ENCODE assay signal across 1 cellular context in the genomic region with DNA sequence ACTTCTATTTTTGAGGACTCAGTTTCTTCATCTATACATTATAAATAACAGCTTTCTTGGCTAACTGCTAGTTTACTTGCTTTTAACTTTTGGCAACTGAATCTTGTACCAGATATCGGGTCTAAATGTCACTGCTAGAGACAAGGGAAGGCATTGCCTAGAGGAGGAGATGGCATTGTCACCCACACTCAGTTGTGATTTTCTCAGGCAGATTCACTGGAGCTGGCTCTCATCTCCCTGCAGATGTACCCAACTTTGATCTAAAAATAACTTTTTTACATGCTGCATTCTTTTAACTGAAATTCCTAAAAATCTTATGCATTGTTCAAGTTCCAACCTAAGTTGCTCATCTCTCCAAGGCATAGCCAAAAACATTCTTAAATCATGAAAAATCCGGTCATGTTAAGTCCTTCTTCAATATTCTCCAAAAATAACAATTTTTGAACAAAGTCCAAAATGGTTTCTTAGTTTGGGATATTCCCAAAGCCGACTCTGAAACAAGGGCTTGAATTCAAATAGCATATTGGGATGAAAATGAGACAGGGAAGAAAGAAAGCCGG.
TF ChIP-seq lines count a peak whose summit lies in the region.

No MANE protein-coding gene starts in this region.

TF ChIP-seq in IMR-90, 13 proteins besides CTCF, POLR2A, EP300 and RAD21 (continued from another document):
- TF ChIP-seq, protein P1, sequence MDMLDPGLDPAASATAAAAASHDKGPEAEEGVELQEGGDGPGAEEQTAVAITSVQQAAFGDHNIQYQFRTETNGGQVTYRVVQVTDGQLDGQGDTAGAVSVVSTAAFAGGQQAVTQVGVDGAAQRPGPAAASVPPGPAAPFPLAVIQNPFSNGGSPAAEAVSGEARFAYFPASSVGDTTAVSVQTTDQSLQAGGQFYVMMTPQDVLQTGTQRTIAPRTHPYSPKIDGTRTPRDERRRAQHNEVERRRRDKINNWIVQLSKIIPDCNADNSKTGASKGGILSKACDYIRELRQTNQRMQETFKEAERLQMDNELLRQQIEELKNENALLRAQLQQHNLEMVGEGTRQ (IDR thresholded peaks at IDR 0.05; ENCODE audit: low read depth, low read length), result no peak
- no peak for TF ChIP-seq MAZ (IDR thresholded peaks at IDR 0.05; ENCODE audit: borderline replicate concordance, low read depth, low read length)
- no peak for TF ChIP-seq MXI1 (IDR thresholded peaks at IDR 0.05; ENCODE audit: borderline replicate concordance, low read depth, low read length)
- TF ChIP-seq, protein P2, sequence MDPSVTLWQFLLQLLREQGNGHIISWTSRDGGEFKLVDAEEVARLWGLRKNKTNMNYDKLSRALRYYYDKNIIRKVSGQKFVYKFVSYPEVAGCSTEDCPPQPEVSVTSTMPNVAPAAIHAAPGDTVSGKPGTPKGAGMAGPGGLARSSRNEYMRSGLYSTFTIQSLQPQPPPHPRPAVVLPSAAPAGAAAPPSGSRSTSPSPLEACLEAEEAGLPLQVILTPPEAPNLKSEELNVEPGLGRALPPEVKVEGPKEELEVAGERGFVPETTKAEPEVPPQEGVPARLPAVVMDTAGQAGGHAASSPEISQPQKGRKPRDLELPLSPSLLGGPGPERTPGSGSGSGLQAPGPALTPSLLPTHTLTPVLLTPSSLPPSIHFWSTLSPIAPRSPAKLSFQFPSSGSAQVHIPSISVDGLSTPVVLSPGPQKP (IDR thresholded peaks at IDR 0.05; ENCODE audit: borderline replicate concordance, low read depth, low read length), result no peak
- no peak for TF ChIP-seq CEBPB (IDR thresholded peaks at IDR 0.05; ENCODE audit: low read depth, low read length)
- TF ChIP-seq RFX5 (IDR thresholded peaks at IDR 0.05; ENCODE audit: low read depth, low read length), result no peak
- no peak for TF ChIP-seq MAFK (IDR thresholded peaks at IDR 0.05; ENCODE audit: low read depth, low read length)
- TF ChIP-seq BHLHE40 (IDR thresholded peaks at IDR 0.05; ENCODE audit: low read depth, low read length), result no peak
